9 cellular contexts compared by ENCODE assay signal in genomic region chr17:65963179-65963578, GRCh38.
"Had no signal": no experiment of that assay in that cellular context is flagged by ENCODE, and none has a peak within 500 bp of the region (broad histone marks: within the 10 kb centered on the region; RNA-seq: fewer than 3 reads in every experiment).

No MANE protein-coding gene starts in this region.

- H3K4me1 ChIP-seq: HAP-1 had no signal

- H3K9ac ChIP-seq: GM23248 had no signal

- H3K27ac ChIP-seq: GM23248, HL-60 had no signal

- H3K9me3 ChIP-seq: HAP-1 had no signal

- H3K4me3 ChIP-seq: GM23248, HAP-1 had no signal

- H3K27me3 Mint-ChIP-seq: IgD-negative memory B cell had no signal

- DNase-seq: GM23248, GOT3, H7, HFFc6, KG1 had no signal

- H3K9me3 Mint-ChIP-seq: HFFc6 had no signal

- H3K36me3 ChIP-seq: HAP-1 had no signal

- H2AFZ ChIP-seq: GM23248 had no signal

- H3K4me3 Mint-ChIP-seq: HFFc6, IgD-negative memory B cell had no signal

- ATAC-seq: HCT116 had no signal

- H3K36me3 Mint-ChIP-seq: IgD-negative memory B cell had no signal

- H3K4me1 Mint-ChIP-seq: IgD-negative memory B cell had no signal

- H3K27ac Mint-ChIP-seq: HFFc6, IgD-negative memory B cell had no signal
